22 cellular contexts compared by ENCODE assay signal in the genomic region with DNA sequence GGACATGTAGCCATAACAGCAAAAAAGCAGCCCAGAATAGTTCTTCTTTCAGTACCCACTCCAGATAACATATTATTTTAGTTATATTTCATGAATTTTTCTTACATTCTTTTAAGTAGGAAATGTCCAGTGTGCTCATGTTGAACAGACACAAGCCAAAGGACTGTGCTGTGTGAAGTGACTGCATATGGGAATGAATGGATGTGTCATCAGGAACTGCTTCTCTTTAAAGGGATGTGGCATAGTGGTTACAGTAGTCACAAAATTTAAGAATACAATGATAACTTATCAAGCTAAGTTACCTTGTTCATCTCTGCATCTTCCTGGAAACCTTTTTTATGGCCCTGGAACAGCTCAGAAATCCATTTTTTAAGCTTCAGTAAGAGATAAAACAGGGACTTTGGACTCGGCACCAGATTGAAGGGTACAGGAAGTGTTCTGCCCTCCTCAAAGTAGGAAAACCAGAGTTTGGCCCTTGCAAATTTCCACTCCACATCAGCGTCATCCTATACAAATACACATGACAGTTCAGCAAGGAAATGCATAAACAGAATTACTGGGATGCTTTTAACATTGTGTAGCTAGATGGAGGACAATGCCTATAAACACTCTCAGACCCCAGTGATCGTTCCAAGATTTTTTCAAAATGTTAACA.
DNase-seq lines count a peak whose midpoint lies in the region; ATAC-seq, FAIRE-seq and TF ChIP-seq lines count a peak whose summit lies in the region.
"Had no signal": no experiment of that assay in that cellular context is flagged by ENCODE, and none has a peak within 500 bp of the region (broad histone marks: within the 10 kb centered on the region; RNA-seq: fewer than 3 reads in every experiment).

No MANE protein-coding gene starts in this region.

- H3K9me3 Mint-ChIP-seq in MCF 10A (ENCODE audit: unreplicated experiment), result no peaks in the 10 kb centered on the region
- H3K9me3 Mint-ChIP-seq: T-helper 2 cell treated with Interferon-gamma antibody and Interleukin-4, amounts not matched to agents 5 μg/mL and 100 μg/mL, for 36 hours had no signal

- no peak for TF ChIP-seq CTCF in MCF 10A (IDR thresholded peaks at IDR 0.05; ENCODE audit: unreplicated experiment)
- TF ChIP-seq CTCF in breast epithelium (IDR thresholded peaks at IDR 0.05), result no peak
- no peak for TF ChIP-seq CTCF in bronchial epithelial cell (IDR thresholded peaks at IDR 0.05; ENCODE audit: insufficient read depth, low read length, severe bottlenecking)
- TF ChIP-seq CTCF in keratinocyte (optimal IDR thresholded peaks at IDR 0.05 in 1 of 3, IDR thresholded peaks at IDR 0.05 in 1 of 3, conservative IDR thresholded peaks at IDR 0.05 in 1 of 3; ENCODE audit: extremely low read depth in 1 of 3, insufficient read depth in 2 of 3, low read length in 3 of 3), result no peak
- no peak for TF ChIP-seq CTCF in left lung (IDR thresholded peaks at IDR 0.05)

- intact Hi-C loops in MCF 10A (cut with micrococcal nuclease), result no loop called here
- intact Hi-C loops in breast epithelium (cut with DNase I; ENCODE audit: low total_unique reads), result no loop called here
- intact Hi-C loops in left lung (cut with DNase I), result no loop called here

- H3K4me3 ChIP-seq in breast epithelium (no peak overlapping the region), bronchial epithelial cell (ENCODE audit: low read depth, low read length) (no peak overlapping the region), keratinocyte (ENCODE audit: control insufficient read depth in 2 of 3, extremely low read depth in 1 of 3, insufficient read depth in 2 of 3, low read depth in 1 of 3, low read length in 3 of 3) (peak overlapping the region in 1 of 3 experiments; percentile 25), left lung (no peak overlapping the region)
- H3K4me3 ChIP-seq: coronary artery, SJCRH30, skin epidermis had no signal

- H3K9ac ChIP-seq in keratinocyte (ENCODE audit: control insufficient read depth, extremely low read depth, insufficient read depth, low read length), result peak overlapping the region; percentile 18
- H3K9ac ChIP-seq: parathyroid adenoma had no signal

- no peaks in the 10 kb centered on the region for H3K9me3 ChIP-seq in breast epithelium
- no peaks in the 10 kb centered on the region for H3K9me3 ChIP-seq in keratinocyte (ENCODE audit: control insufficient read depth, low read depth, low read length)
- H3K9me3 ChIP-seq in left lung, result no peaks in the 10 kb centered on the region
- H3K9me3 ChIP-seq: SJCRH30 had no signal

- dilution Hi-C loops in keratinocyte (cut with MboI; ENCODE audit: extremely low pct_ligation_motif_present, low sequenced_read_pairs), result no loop called here

- no peaks in the 10 kb centered on the region for H3K27me3 Mint-ChIP-seq in MCF 10A (ENCODE audit: insufficient read depth, unreplicated experiment)

- BruUV-seq in MCF 10A (replicated peaks; lab: Mats Ljungman, UMichigan), result no TSS peak

- no peaks in the 10 kb centered on the region for H3K4me1 ChIP-seq in breast epithelium
- peaks cover 13% of the 10 kb centered on the region for H3K4me1 ChIP-seq in keratinocyte (ENCODE audit: control insufficient read depth, extremely low read depth, insufficient read depth, low read length)
- no peaks in the 10 kb centered on the region for H3K4me1 ChIP-seq in left lung
- H3K4me1 ChIP-seq: parathyroid adenoma, SJCRH30 had no signal

- TF ChIP-seq POLR2A in breast epithelium (IDR thresholded peaks at IDR 0.05), result no peak

- peaks cover 4% of the 10 kb centered on the region for H3K36me3 Mint-ChIP-seq in MCF 10A (ENCODE audit: insufficient read depth, unreplicated experiment)
- H3K36me3 Mint-ChIP-seq: CD8-positive, alpha-beta T cell; stimulated activated effector memory CD8-positive, alpha-beta T cell treated with anti-CD3 and anti-CD28 coated beads, Interleukin-12 subunit alpha, Interleukin-12 subunit beta, amount 100 ng/mL, for 72 hours had no signal

- H3K4me1 Mint-ChIP-seq in MCF 10A (ENCODE audit: insufficient read depth, unreplicated experiment), result peaks cover 6% of the 10 kb centered on the region
- H3K4me1 Mint-ChIP-seq: stimulated activated effector memory CD8-positive, alpha-beta T cell treated with anti-CD3 and anti-CD28 coated beads, Interleukin-12 subunit alpha, Interleukin-12 subunit beta, amount 100 ng/mL, for 72 hours had no signal

- CTCF ChIA-PET in MCF 10A (lab: Yijun Ruan, JAX), result interaction anchor here (0.7 to 2.5 kb wide), 2 partner anchors 14 to 71 kb away, joined by 3 to 15 read pairs; no protein-coding TSS in a partner anchor

- peak; percentile 9 for DNase-seq in MCF 10A (ENCODE audit: unreplicated experiment)
- DNase-seq in breast epithelium (ENCODE audit: low spot score in 2 of 2), result no peak
- peak; percentile 55 for DNase-seq in bronchial epithelial cell (ENCODE audit: low read depth)
- no peak for DNase-seq in keratinocyte (ENCODE audit: low read depth, low spot score)
- no peak for DNase-seq in NCI-H1417 (lab: John Stamatoyannopoulos, UW)
- DNase-seq in NCI-H1436 (lab: John Stamatoyannopoulos, UW), result no peak
- no peak for DNase-seq in left lung
- DNase-seq: activated CD4-positive, CD25-positive, alpha-beta regulatory T cell treated with anti-CD3 and anti-CD28 coated beads, Interleukin-2, amount 50 U/mL, for 72 hours; activated gamma-delta T cell; anterior cingulate cortex; CD8-positive, alpha-beta T cell; erythroblast; GOT3; NCI-H2029; NCI-H510A treated with DMSO at 0.1 percent for 48 hours; SJCRH30 had no signal

- FAIRE-seq in bronchial epithelial cell (lab: Jason Lieb, UNC) (no peak), keratinocyte (lab: Jason Lieb, UNC) (peak; percentile 36)

- no peak overlapping the region for H3K27ac Mint-ChIP-seq in MCF 10A (ENCODE audit: low read depth, unreplicated experiment)
- H3K27ac Mint-ChIP-seq: CD8-positive, alpha-beta T cell; stimulated activated effector memory CD8-positive, alpha-beta T cell treated with anti-CD3 and anti-CD28 coated beads, Interleukin-12 subunit alpha, Interleukin-12 subunit beta, amount 100 ng/mL, for 72 hours; T-helper 2 cell treated with Interferon-gamma antibody and Interleukin-4, amounts not matched to agents 5 μg/mL and 100 μg/mL, for 36 hours had no signal

- no peaks in the 10 kb centered on the region for H3K79me2 ChIP-seq in keratinocyte (ENCODE audit: control insufficient read depth, insufficient read depth, low read length)
- H3K79me2 ChIP-seq: parathyroid adenoma had no signal

- H3K4me3 Mint-ChIP-seq in MCF 10A (ENCODE audit: unreplicated experiment), result no peak overlapping the region
- H3K4me3 Mint-ChIP-seq: CD8-positive, alpha-beta T cell; stimulated activated effector memory CD8-positive, alpha-beta T cell treated with anti-CD3 and anti-CD28 coated beads, Interleukin-12 subunit alpha, Interleukin-12 subunit beta, amount 100 ng/mL, for 72 hours; T-helper 2 cell treated with Interferon-gamma antibody and Interleukin-4, amounts not matched to agents 5 μg/mL and 100 μg/mL, for 36 hours had no signal

- peak overlapping the region; percentile 67 for H3K4me2 ChIP-seq in keratinocyte (ENCODE audit: control insufficient read depth, extremely low read depth, insufficient read depth, low read depth, low read length)

- no peaks in the 10 kb centered on the region for H3K9me1 ChIP-seq in keratinocyte (ENCODE audit: control insufficient read depth, extremely low read depth, insufficient read depth, low read length)

- H3K27ac ChIP-seq in breast epithelium (no peak overlapping the region), keratinocyte (ENCODE audit: control insufficient read depth, insufficient read depth, low read length) (peak overlapping the region; percentile 26), left lung (no peak overlapping the region)
- H3K27ac ChIP-seq: coronary artery, parathyroid adenoma, SJCRH30, skin epidermis had no signal

- peak overlapping the region; percentile 60 for H2AFZ ChIP-seq in keratinocyte (ENCODE audit: control insufficient read depth, low read length)
- H2AFZ ChIP-seq: parathyroid adenoma had no signal

- H3K27me3 ChIP-seq in breast epithelium (no peaks in the 10 kb centered on the region), bronchial epithelial cell (ENCODE audit: control insufficient read depth, insufficient read depth, low read length) (no peaks in the 10 kb centered on the region), keratinocyte (ENCODE audit: control insufficient read depth, extremely low read depth, insufficient read depth, low read length) (no peaks in the 10 kb centered on the region), left lung (no peaks in the 10 kb centered on the region)
- H3K27me3 ChIP-seq: SJCRH30 had no signal

- H4K20me1 ChIP-seq in keratinocyte (ENCODE audit: control insufficient read depth, extremely low read depth, insufficient read depth, low read length), result no peaks in the 10 kb centered on the region

- ATAC-seq in HG03439 (IDR thresholded peaks at IDR 0.05; ENCODE audit: unreplicated experiment), result no peak
- ATAC-seq in left lung, result no peak
- ATAC-seq: CD8-positive, alpha-beta T cell; stimulated activated effector memory CD8-positive, alpha-beta T cell treated with anti-CD3 and anti-CD28 coated beads, Interleukin-12 subunit alpha, Interleukin-12 subunit beta, amount 100 ng/mL, for 72 hours had no signal

- POLR2A ChIA-PET in MCF 10A (lab: Yijun Ruan, JAX), result interaction anchor here (0.7 kb wide), 1 partner anchor 34 kb away, joined by 3 read pairs; no protein-coding TSS in a partner anchor

- H3K36me3 ChIP-seq in breast epithelium, result no peaks in the 10 kb centered on the region
- H3K36me3 ChIP-seq in bronchial epithelial cell (ENCODE audit: control insufficient read depth, insufficient read depth, low read length), result no peaks in the 10 kb centered on the region
- no peaks in the 10 kb centered on the region for H3K36me3 ChIP-seq in keratinocyte (ENCODE audit: control insufficient read depth in 2 of 2, extremely low read depth in 1 of 2, insufficient read depth in 2 of 2, low read length in 2 of 2)
- no peaks in the 10 kb centered on the region for H3K36me3 ChIP-seq in left lung
- H3K36me3 ChIP-seq: SJCRH30 had no signal

Comparison
In these comparisons a context has a peak if more than half of its experiments do, and no peak if none do; other contexts are left out.
1. DNase-seq: peak in MCF 10A (single experiment) and bronchial epithelial cell (single experiment); none in breast epithelium (0 of 2), keratinocyte (single experiment), NCI-H1417 (0 of 3), NCI-H1436 (single experiment) and left lung (0 of 2).